9 cellular contexts compared by ENCODE assay signal in the genomic region with DNA sequence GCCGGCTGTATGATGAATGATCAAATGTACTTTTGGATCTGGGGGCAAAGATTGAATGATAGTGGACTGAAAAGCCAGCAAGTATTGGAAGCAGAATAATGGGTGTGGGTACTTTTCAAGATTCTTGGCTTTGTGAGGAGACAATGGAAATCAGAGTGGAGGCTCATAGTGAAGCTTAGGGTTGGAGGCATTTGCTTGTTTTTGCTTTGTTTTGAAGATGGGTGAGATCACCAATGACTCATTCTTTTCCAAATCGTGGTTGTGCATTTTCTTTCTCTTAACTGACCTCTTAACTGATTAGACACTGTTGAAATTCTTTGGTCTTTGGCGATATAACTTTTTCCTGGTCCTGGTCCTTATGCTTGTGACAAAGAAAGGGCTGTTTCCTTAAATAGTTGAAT. TPM values are rescaled to one million over a fixed set of nuclear protein-coding genes. Genes with fewer than 3 reads are reported as not detected.
DNase-seq lines count a peak whose midpoint lies in the region; ATAC-seq, FAIRE-seq and TF ChIP-seq lines count a peak whose summit lies in the region.
"Had no signal": no experiment of that assay in that cellular context is flagged by ENCODE, and none has a peak within 500 bp of the region (broad histone marks: within the 10 kb centered on the region; RNA-seq: fewer than 3 reads in every experiment).

No MANE protein-coding gene starts in this region.

- no peak for FAIRE-seq in pancreas (lab: Jason Lieb, UNC)

- H3K27ac Mint-ChIP-seq in Calu3 (ENCODE audit: unreplicated experiment) (peak overlapping the region; percentile 12), chondrocyte (ENCODE audit: unreplicated experiment) (peak overlapping the region; percentile 66)

- CTCF ChIA-PET in Calu3 (lab: Charles Lee) = interaction anchor here (0.6 to 0.8 kb wide), 2 partner anchors 9 to 579 kb away, joined by 4 read pairs; no protein-coding TSS in a partner anchor

- H3K4me1 Mint-ChIP-seq in Calu3 (ENCODE audit: low read depth, unreplicated experiment) (peaks cover 41% of the 10 kb centered on the region), chondrocyte (ENCODE audit: low read depth) (peaks cover 13% of the 10 kb centered on the region)

- H3K4me3 ChIP-seq in pancreas = no peak overlapping the region

- ATAC-seq in pancreas = peak; percentile 3 to 34 (median 16)

- peak overlapping the region in 3 of 4 donors; percentile 40 to 76 (median 53) for H3K27ac ChIP-seq in pancreas
- no peak overlapping the region for H3K27ac ChIP-seq in caudate nucleus (ENCODE audit: low read depth, low read length)

- no peak for DNase-seq in Calu3
- peak; percentile 16 for DNase-seq in NCI-H226
- no peak for DNase-seq in chondrocyte (ENCODE audit: low spot score)
- no peak for DNase-seq in pancreas
- no peak for DNase-seq in NCI-H446 treated with DMSO at 0.1 percent for 48 hours (lab: John Stamatoyannopoulos, UW)
- no peak for DNase-seq in DMS 273 (lab: John Stamatoyannopoulos, UW; ENCODE audit: unreplicated experiment)
- DNase-seq in retina = no peak
- DNase-seq in caudate nucleus (lab: John Stamatoyannopoulos, UW) = no peak
- DNase-seq: activated gamma-delta T cell had no signal

- H3K27me3 ChIP-seq in pancreas = no peaks in the 10 kb centered on the region

- TF ChIP-seq CTCF in Calu3 (IDR thresholded peaks at IDR 0.05; ENCODE audit: unreplicated experiment) (no peak), chondrocyte (IDR thresholded peaks at IDR 0.05) (no peak), pancreas (IDR thresholded peaks at IDR 0.05) (no peak)

- intact Hi-C loops in Calu3 (cut with micrococcal nuclease; ENCODE audit: unreplicated experiment) (no loop called here), pancreas (cut with DNase I) (no loop called here)

- BruUV-seq in Calu3 (replicated peaks; lab: Mats Ljungman, UMichigan) = no TSS peak

- H3K36me3 Mint-ChIP-seq in Calu3 (ENCODE audit: insufficient read depth, unreplicated experiment) (no peaks in the 10 kb centered on the region), chondrocyte (ENCODE audit: low read depth) (peaks cover under 1% of the 10 kb centered on the region)

- no peaks in the 10 kb centered on the region for H3K36me3 ChIP-seq in pancreas

- H3K9me3 Mint-ChIP-seq in Calu3 (ENCODE audit: low read depth, unreplicated experiment) (no peaks in the 10 kb centered on the region), chondrocyte (ENCODE audit: low read depth) (peaks cover 1% of the 10 kb centered on the region)

- H3K4me1 ChIP-seq in pancreas = peaks cover 37 to 62% (median 40%) of the 10 kb centered on the region in 3 donors

- 29% methylated on average over 3 of the region's 3 CpGs for whole genome bisulfite sequencing in pancreas, 2 donors

- H3K4me3 Mint-ChIP-seq in Calu3 (ENCODE audit: low read depth, unreplicated experiment) (no peak overlapping the region), chondrocyte (ENCODE audit: unreplicated experiment) (no peak overlapping the region)

- H3K9me3 ChIP-seq in pancreas = no peaks in the 10 kb centered on the region

- H3K27me3 Mint-ChIP-seq in Calu3 (ENCODE audit: unreplicated experiment) (no peaks in the 10 kb centered on the region), chondrocyte (ENCODE audit: low read depth) (no peaks in the 10 kb centered on the region)

RNA-seq across cellular contexts. Expression of gene PELI2, which starts 54.4 kb away (rescaled TPM):
- total RNA-seq in Calu3 (2022) (14.7 and 19.5 TPM in 2 replicates), chondrocyte (4.7 to 9.0 TPM (median 8.7 TPM) in 3 replicates), pancreas (10 to 100 TPM; 27.0 to 46.6 (median 36.7) TPM)
- 10 to 100 TPM in 1 of 2 donors, 1 to 10 TPM in 1; 6.0 to 10.7 TPM for polyA plus RNA-seq in pancreas
